ENCODE assay signal across 2 cellular contexts in the genomic region with DNA sequence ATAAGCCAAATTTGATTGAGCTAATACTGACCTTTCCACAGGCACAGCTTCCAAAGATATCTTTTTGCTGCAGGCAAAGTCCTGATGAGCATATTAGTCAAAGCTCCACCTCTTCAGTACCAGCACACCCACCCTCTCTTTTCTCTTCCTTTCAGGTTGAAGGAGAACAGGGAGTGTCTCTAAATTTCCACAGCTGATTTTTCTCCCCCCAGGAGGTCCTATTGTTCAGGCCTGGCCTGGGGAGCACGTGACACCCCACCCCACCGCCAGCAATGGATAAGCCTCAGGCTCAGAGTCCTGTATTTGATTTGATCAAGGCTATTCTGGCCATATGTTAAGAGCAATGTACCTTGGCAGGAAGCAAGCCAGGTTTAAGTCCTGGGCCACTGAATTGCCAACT.
TF ChIP-seq lines count a peak whose summit lies in the region.

No MANE protein-coding gene starts in this region.

TF ChIP-seq in SK-N-SH, 30 proteins besides CTCF, POLR2A, EP300 and RAD21:
- TF ChIP-seq NRF1 (IDR thresholded peaks at IDR 0.05; ENCODE audit: low read depth, low read length) = no peak
- TF ChIP-seq POLR2AphosphoS5 (IDR thresholded peaks at IDR 0.05; ENCODE audit: low read depth, low read length) = no peak
- TF ChIP-seq, protein P1, sequence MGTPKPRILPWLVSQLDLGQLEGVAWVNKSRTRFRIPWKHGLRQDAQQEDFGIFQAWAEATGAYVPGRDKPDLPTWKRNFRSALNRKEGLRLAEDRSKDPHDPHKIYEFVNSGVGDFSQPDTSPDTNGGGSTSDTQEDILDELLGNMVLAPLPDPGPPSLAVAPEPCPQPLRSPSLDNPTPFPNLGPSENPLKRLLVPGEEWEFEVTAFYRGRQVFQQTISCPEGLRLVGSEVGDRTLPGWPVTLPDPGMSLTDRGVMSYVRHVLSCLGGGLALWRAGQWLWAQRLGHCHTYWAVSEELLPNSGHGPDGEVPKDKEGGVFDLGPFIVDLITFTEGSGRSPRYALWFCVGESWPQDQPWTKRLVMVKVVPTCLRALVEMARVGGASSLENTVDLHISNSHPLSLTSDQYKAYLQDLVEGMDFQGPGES (IDR thresholded peaks at IDR 0.05; ENCODE audit: low read depth, low read length) = no peak
- TF ChIP-seq, protein P2, sequence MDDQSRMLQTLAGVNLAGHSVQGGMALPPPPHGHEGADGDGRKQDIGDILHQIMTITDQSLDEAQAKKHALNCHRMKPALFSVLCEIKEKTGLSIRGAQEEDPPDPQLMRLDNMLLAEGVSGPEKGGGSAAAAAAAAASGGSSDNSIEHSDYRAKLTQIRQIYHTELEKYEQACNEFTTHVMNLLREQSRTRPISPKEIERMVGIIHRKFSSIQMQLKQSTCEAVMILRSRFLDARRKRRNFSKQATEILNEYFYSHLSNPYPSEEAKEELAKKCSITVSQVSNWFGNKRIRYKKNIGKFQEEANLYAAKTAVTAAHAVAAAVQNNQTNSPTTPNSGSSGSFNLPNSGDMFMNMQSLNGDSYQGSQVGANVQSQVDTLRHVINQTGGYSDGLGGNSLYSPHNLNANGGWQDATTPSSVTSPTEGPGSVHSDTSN (IDR thresholded peaks at IDR 0.05) = no peak
- TF ChIP-seq SIN3A (IDR thresholded peaks at IDR 0.05; ENCODE audit: borderline replicate concordance, low read depth, low read length) = no peak

TF ChIP-seq in SK-N-SH treated with all-trans-retinoic acid at 6 μM for 48 hours, 23 proteins besides CTCF, POLR2A, EP300 and RAD21:
- TF ChIP-seq CSDC2 (CRISPR knock-in tag; IDR thresholded peaks at IDR 0.05) (no peak), ARNTL (CRISPR knock-in tag; IDR thresholded peaks at IDR 0.05; ENCODE audit: borderline replicate concordance, low read depth) (no peak), CSRNP3 (CRISPR knock-in tag; IDR thresholded peaks at IDR 0.05) (no peak), ZNF565 (CRISPR knock-in tag; conservative IDR thresholded peaks at IDR 0.05; ENCODE audit: low read depth) (no peak), ZFP30 (CRISPR knock-in tag; IDR thresholded peaks at IDR 0.05) (no peak), SNAI2 (CRISPR knock-in tag; IDR thresholded peaks at IDR 0.05) (no peak), OSR1 (CRISPR knock-in tag; IDR thresholded peaks at IDR 0.05) (no peak), RARB (CRISPR knock-in tag; IDR thresholded peaks at IDR 0.05) (no peak), TSHZ2 (CRISPR knock-in tag; IDR thresholded peaks at IDR 0.05) (no peak), ESRRG (CRISPR knock-in tag; IDR thresholded peaks at IDR 0.05) (no peak), GLIS3 (CRISPR knock-in tag; IDR thresholded peaks at IDR 0.05) (no peak), ZFP3 (CRISPR knock-in tag; IDR thresholded peaks at IDR 0.05) (no peak), PPARA (CRISPR knock-in tag; IDR thresholded peaks at IDR 0.05; ENCODE audit: borderline replicate concordance) (no peak), ZNF8 (CRISPR knock-in tag; IDR thresholded peaks at IDR 0.05) (no peak), BACH2 (CRISPR knock-in tag; IDR thresholded peaks at IDR 0.05; ENCODE audit: borderline replicate concordance) (no peak), TCF4 (CRISPR knock-in tag; IDR thresholded peaks at IDR 0.05; ENCODE audit: borderline replicate concordance) (no peak), TOX (CRISPR knock-in tag; IDR thresholded peaks at IDR 0.05; ENCODE audit: borderline replicate concordance) (no peak)
- TF ChIP-seq, protein P3, sequence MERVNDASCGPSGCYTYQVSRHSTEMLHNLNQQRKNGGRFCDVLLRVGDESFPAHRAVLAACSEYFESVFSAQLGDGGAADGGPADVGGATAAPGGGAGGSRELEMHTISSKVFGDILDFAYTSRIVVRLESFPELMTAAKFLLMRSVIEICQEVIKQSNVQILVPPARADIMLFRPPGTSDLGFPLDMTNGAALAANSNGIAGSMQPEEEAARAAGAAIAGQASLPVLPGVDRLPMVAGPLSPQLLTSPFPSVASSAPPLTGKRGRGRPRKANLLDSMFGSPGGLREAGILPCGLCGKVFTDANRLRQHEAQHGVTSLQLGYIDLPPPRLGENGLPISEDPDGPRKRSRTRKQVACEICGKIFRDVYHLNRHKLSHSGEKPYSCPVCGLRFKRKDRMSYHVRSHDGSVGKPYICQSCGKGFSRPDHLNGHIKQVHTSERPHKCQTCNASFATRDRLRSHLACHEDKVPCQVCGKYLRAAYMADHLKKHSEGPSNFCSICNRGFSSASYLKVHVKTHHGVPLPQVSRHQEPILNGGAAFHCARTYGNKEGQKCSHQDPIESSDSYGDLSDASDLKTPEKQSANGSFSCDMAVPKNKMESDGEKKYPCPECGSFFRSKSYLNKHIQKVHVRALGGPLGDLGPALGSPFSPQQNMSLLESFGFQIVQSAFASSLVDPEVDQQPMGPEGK (CRISPR knock-in tag; IDR thresholded peaks at IDR 0.05; ENCODE audit: borderline replicate concordance) = no peak
- TF ChIP-seq, protein P4, sequence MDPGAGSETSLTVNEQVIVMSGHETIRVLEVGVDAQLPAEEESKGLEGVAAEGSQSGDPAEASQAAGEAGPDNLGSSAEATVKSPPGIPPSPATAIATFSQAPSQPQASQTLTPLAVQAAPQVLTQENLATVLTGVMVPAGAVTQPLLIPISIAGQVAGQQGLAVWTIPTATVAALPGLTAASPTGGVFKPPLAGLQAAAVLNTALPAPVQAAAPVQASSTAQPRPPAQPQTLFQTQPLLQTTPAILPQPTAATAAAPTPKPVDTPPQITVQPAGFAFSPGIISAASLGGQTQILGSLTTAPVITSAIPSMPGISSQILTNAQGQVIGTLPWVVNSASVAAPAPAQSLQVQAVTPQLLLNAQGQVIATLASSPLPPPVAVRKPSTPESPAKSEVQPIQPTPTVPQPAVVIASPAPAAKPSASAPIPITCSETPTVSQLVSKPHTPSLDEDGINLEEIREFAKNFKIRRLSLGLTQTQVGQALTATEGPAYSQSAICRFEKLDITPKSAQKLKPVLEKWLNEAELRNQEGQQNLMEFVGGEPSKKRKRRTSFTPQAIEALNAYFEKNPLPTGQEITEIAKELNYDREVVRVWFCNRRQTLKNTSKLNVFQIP (CRISPR knock-in tag; IDR thresholded peaks at IDR 0.05; ENCODE audit: borderline replicate concordance, low read depth) = no peak
- TF ChIP-seq, protein P5, sequence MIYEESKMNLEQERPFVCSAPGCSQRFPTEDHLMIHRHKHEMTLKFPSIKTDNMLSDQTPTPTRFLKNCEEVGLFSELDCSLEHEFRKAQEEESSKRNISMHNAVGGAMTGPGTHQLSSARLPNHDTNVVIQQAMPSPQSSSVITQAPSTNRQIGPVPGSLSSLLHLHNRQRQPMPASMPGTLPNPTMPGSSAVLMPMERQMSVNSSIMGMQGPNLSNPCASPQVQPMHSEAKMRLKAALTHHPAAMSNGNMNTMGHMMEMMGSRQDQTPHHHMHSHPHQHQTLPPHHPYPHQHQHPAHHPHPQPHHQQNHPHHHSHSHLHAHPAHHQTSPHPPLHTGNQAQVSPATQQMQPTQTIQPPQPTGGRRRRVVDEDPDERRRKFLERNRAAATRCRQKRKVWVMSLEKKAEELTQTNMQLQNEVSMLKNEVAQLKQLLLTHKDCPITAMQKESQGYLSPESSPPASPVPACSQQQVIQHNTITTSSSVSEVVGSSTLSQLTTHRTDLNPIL (CRISPR knock-in tag; IDR thresholded peaks at IDR 0.05; ENCODE audit: low read depth) = no peak
